In the genomic region with DNA sequence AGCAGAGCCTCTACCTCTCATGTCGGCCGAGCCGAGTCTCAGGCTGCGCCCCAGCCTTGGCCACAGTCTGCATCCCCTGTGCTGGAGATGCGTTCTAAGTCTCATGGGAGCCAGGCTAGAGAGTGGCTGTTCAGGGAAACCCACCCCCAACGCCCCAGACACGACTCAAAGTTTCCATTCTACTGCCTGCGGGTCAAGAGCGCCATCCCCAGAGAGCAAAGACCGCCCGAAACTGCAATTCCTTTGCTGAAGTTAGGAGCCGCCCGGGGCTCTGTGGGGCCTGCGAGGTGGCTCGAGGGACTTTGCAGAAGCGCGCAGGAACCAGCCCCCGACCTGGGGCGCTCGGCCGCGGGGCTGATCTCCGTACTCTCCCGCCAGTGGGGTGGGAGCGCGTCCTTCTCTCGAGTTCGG, we compare ENCODE assay signal across 8 cellular contexts. TPM values are rescaled to one million over a fixed set of nuclear protein-coding genes. Genes with fewer than 3 reads are reported as not detected.
A peak's percentile ranks its signal among the peaks of the same experiment; 100 is the strongest.
DNase-seq lines count a peak whose midpoint lies in the region; ATAC-seq and TF ChIP-seq lines count a peak whose summit lies in the region.

No MANE protein-coding gene starts in this region.

- H3K4me3 Mint-ChIP-seq in natural killer cell treated with Interleukin-12 subunit alpha and Interleukin-12 subunit beta and Interleukin-15 and Interleukin-18, amount 100 ng/mL, for 72 hours = peak overlapping the region; percentile 66

- no peaks in the 10 kb centered on the region for H3K9me3 Mint-ChIP-seq in natural killer cell treated with Interleukin-12 subunit alpha and Interleukin-12 subunit beta and Interleukin-15 and Interleukin-18, amount 100 ng/mL, for 72 hours

- peak overlapping the region; percentile 85 for H3K9ac ChIP-seq in KMS-11

- peaks cover 0 to 12% of the 10 kb centered on the region in 2 donors for H3K27me3 Mint-ChIP-seq in natural killer cell treated with Interleukin-12 subunit alpha and Interleukin-12 subunit beta and Interleukin-15 and Interleukin-18, amount 100 ng/mL, for 72 hours

- TF ChIP-seq CTCF in GM12864 (IDR thresholded peaks at IDR 0.05; ENCODE audit: low read depth, low read length, missing control alignments) = no peak
- no peak for TF ChIP-seq CTCF in KMS-11 (conservative IDR thresholded peaks at IDR 0.05; ENCODE audit: low read depth, low read length)

- peak overlapping the region; percentile 82 for H3K4me2 ChIP-seq in KMS-11

- no peaks in the 10 kb centered on the region for H3K36me3 Mint-ChIP-seq in natural killer cell treated with Interleukin-12 subunit alpha and Interleukin-12 subunit beta and Interleukin-15 and Interleukin-18, amount 100 ng/mL, for 72 hours

- H3K36me3 ChIP-seq in KMS-11 (ENCODE audit: insufficient read depth) = no peaks in the 10 kb centered on the region

- H3K27ac ChIP-seq in KMS-11 = 0 out of 2 replicates have a peak overlapping the region, but pooled peaks have one; percentile 68

- H3K27me3 ChIP-seq in KMS-11 (ENCODE audit: insufficient read depth, low read depth) = no peaks in the 10 kb centered on the region

- H4K20me1 ChIP-seq in KMS-11 (ENCODE audit: insufficient read depth) = no peaks in the 10 kb centered on the region

- DNase-seq in GM12864 (ENCODE audit: low read depth) (no peak), DMS153 treated with DMSO at 0.1 percent for 48 hours (lab: John Stamatoyannopoulos, UW; ENCODE audit: unreplicated experiment) (no peak), LoVo (ENCODE audit: low spot score) (no peak)
- DNase-seq in effector CD8-positive, alpha-beta T cell (lab: John Stamatoyannopoulos, UW) = peak; percentile 8
- DNase-seq in natural killer cell treated with Interleukin-12 subunit alpha and Interleukin-12 subunit beta and Interleukin-15 and Interleukin-18, amount 100 ng/mL, for 72 hours (ENCODE audit: low spot score) = no peak

- peaks cover 27% of the 10 kb centered on the region for H3K4me1 ChIP-seq in KMS-11 (ENCODE audit: low read depth, poor library complexity, severe bottlenecking)

- H3K4me3 ChIP-seq in GM12864 (ENCODE audit: low read depth, low read length) = peak overlapping the region; percentile 51
- no peak overlapping the region for H3K4me3 ChIP-seq in KMS-11 (IDR thresholded peaks at IDR 0.05; ENCODE audit: insufficient read depth, low read depth, low read length)

- H3K79me2 ChIP-seq in KMS-11 (ENCODE audit: insufficient read depth, low read depth) = no peaks in the 10 kb centered on the region

- peak overlapping the region; percentile 71 for H2AFZ ChIP-seq in KMS-11 (ENCODE audit: low read depth)

- peak overlapping the region; percentile 33 to 48 for H3K27ac Mint-ChIP-seq in natural killer cell treated with Interleukin-12 subunit alpha and Interleukin-12 subunit beta and Interleukin-15 and Interleukin-18, amount 100 ng/mL, for 72 hours

- peaks cover 21 to 22% of the 10 kb centered on the region in 2 donors for H3K4me1 Mint-ChIP-seq in natural killer cell treated with Interleukin-12 subunit alpha and Interleukin-12 subunit beta and Interleukin-15 and Interleukin-18, amount 100 ng/mL, for 72 hours (ENCODE audit: low read depth in 2 of 2)

- ATAC-seq in GM21576 (IDR thresholded peaks at IDR 0.05; ENCODE audit: unreplicated experiment) = peak; percentile 37
- peak; percentile 43 to 46 for ATAC-seq in natural killer cell treated with Interleukin-12 subunit alpha and Interleukin-12 subunit beta and Interleukin-15 and Interleukin-18, amount 100 ng/mL, for 72 hours
- ATAC-seq in HG03571 (IDR thresholded peaks at IDR 0.05; ENCODE audit: unreplicated experiment) = no peak

RNA-seq across cellular contexts. Expression of a gene that starts 10.0 kb away (rescaled TPM):
- total RNA-seq in natural killer cell treated with Interleukin-12 subunit alpha and Interleukin-12 subunit beta and Interleukin-15 and Interleukin-18, amount 100 ng/mL, for 72 hours = 10 to 100 TPM; 38.8 to 71.0 TPM

RNA-seq across cellular contexts. Expression of a gene that starts 45.3 kb away (rescaled TPM):
- 10 to 100 TPM; 38.6 to 49.1 TPM for total RNA-seq in natural killer cell treated with Interleukin-12 subunit alpha and Interleukin-12 subunit beta and Interleukin-15 and Interleukin-18, amount 100 ng/mL, for 72 hours

RNA-seq across cellular contexts. Expression of a gene that starts 51.4 kb away (rescaled TPM):
- total RNA-seq in natural killer cell treated with Interleukin-12 subunit alpha and Interleukin-12 subunit beta and Interleukin-15 and Interleukin-18, amount 100 ng/mL, for 72 hours = 10 to 100 TPM; 25.4 to 44.2 TPM
